In genomic region chr17:37488009-37488604, GRCh38 we compare ENCODE assay signal across 8 cellular contexts. TPM values are rescaled to one million over a fixed set of nuclear protein-coding genes. Genes with fewer than 3 reads are reported as not detected.
DNase-seq lines count a peak whose midpoint lies in the region; ATAC-seq and TF ChIP-seq lines count a peak whose summit lies in the region.

No MANE protein-coding gene starts in this region.

- CTCF ChIA-PET in activated CD8-positive, alpha-beta T cell treated with anti-CD3 and anti-CD28 coated beads for 36 hours (lab: Charles Lee), result interaction anchor here (0.7 to 1.0 kb wide), 3 partner anchors 12 to 96 kb away, joined by 3 read pairs; no protein-coding TSS in a partner anchor

- TF ChIP-seq CTCF in activated CD8-positive, alpha-beta T cell treated with anti-CD3 and anti-CD28 coated beads for 36 hours (IDR thresholded peaks at IDR 0.05), result no peak
- no peak for TF ChIP-seq CTCF in omental fat pad (IDR thresholded peaks at IDR 0.05)

- H3K4me3 Mint-ChIP-seq in activated T-cell treated with anti-CD3 and anti-CD28 coated beads, Interleukin-2, amount 50 U/mL, for 72 hours, result peak overlapping the region; percentile 96 to 97
- peak overlapping the region; percentile 87 for H3K4me3 Mint-ChIP-seq in activated CD8-positive, alpha-beta T cell treated with anti-CD3 and anti-CD28 coated beads for 36 hours

- H3K4me1 Mint-ChIP-seq in activated T-cell treated with anti-CD3 and anti-CD28 coated beads, Interleukin-2, amount 50 U/mL, for 72 hours (ENCODE audit: low read depth), result peaks cover 40% of the 10 kb centered on the region
- H3K4me1 Mint-ChIP-seq in activated CD8-positive, alpha-beta T cell treated with anti-CD3 and anti-CD28 coated beads for 36 hours (ENCODE audit: low read depth), result peaks cover 46% of the 10 kb centered on the region

- POLR2A ChIA-PET in activated CD8-positive, alpha-beta T cell treated with anti-CD3 and anti-CD28 coated beads for 36 hours (lab: Charles Lee), result interaction anchor here (0.7 to 1.0 kb wide), 3 partner anchors 14 to 148 kb away, joined by 3 to 6 read pairs (median 3); no protein-coding TSS in a partner anchor

- peak overlapping the region; percentile 87 for H3K27ac Mint-ChIP-seq in activated T-cell treated with anti-CD3 and anti-CD28 coated beads, Interleukin-2, amount 50 U/mL, for 72 hours
- H3K27ac Mint-ChIP-seq in activated CD8-positive, alpha-beta T cell treated with anti-CD3 and anti-CD28 coated beads for 36 hours, result peak overlapping the region; percentile 92

- intact Hi-C loops in activated CD8-positive, alpha-beta T cell treated with anti-CD3 and anti-CD28 coated beads for 36 hours (cut with micrococcal nuclease), result no loop called here

- peak in 1 of 2 donors; percentile 20 for ATAC-seq in activated T-cell treated with anti-CD3 and anti-CD28 coated beads, Interleukin-2, amount 50 U/mL, for 72 hours (replicated peaks in 1 of 2)
- ATAC-seq in activated CD8-positive, alpha-beta T cell treated with anti-CD3 and anti-CD28 coated beads for 36 hours, result no peak
- ATAC-seq in omental fat pad (ENCODE audit: low FRiP score) (peak; percentile 52), HG03139 (IDR thresholded peaks at IDR 0.05; ENCODE audit: unreplicated experiment) (no peak)

- peaks cover 0 to 2% of the 10 kb centered on the region in 2 donors for H3K36me3 Mint-ChIP-seq in activated T-cell treated with anti-CD3 and anti-CD28 coated beads, Interleukin-2, amount 50 U/mL, for 72 hours (ENCODE audit: insufficient read depth in 2 of 2)
- H3K36me3 Mint-ChIP-seq in activated CD8-positive, alpha-beta T cell treated with anti-CD3 and anti-CD28 coated beads for 36 hours (ENCODE audit: low read depth), result no peaks in the 10 kb centered on the region

- peak in 1 of 2 donors; percentile 18 for DNase-seq in activated T-cell treated with anti-CD3 and anti-CD28 coated beads, Interleukin-2, amount 50 U/mL, for 72 hours
- no peak for DNase-seq in activated T-cell treated with anti-CD3 and anti-CD28 coated beads for 4 hours
- peak; percentile 56 for DNase-seq in NCI-H2227 (lab: John Stamatoyannopoulos, UW; ENCODE audit: unreplicated experiment)
- DNase-seq in activated CD8-positive, alpha-beta T cell treated with anti-CD3 and anti-CD28 coated beads for 36 hours, result no peak
- DNase-seq in foreskin melanocyte, result peak; percentile 97
- DNase-seq in omental fat pad (ENCODE audit: low spot score), result no peak
- DNase-seq in cortex of kidney (lab: John Stamatoyannopoulos, UW), result no peak

- no peaks in the 10 kb centered on the region for H3K27me3 Mint-ChIP-seq in activated T-cell treated with anti-CD3 and anti-CD28 coated beads, Interleukin-2, amount 50 U/mL, for 72 hours (ENCODE audit: low read depth)
- H3K27me3 Mint-ChIP-seq in activated CD8-positive, alpha-beta T cell treated with anti-CD3 and anti-CD28 coated beads for 36 hours, result no peaks in the 10 kb centered on the region

- no peaks in the 10 kb centered on the region for H3K9me3 Mint-ChIP-seq in activated T-cell treated with anti-CD3 and anti-CD28 coated beads, Interleukin-2, amount 50 U/mL, for 72 hours
- no peaks in the 10 kb centered on the region for H3K9me3 Mint-ChIP-seq in activated CD8-positive, alpha-beta T cell treated with anti-CD3 and anti-CD28 coated beads for 36 hours

RNA-seq across cellular contexts. Expression of gene DUSP14, which starts 1.6 kb away (rescaled TPM):
- total RNA-seq in activated T-cell treated with anti-CD3 and anti-CD28 coated beads, Interleukin-2, amount 50 U/mL, for 72 hours, result 10 to 100 TPM; 11.2 to 13.8 TPM
- 10 to 100 TPM; 13.3 to 15.5 TPM for total RNA-seq in activated CD8-positive, alpha-beta T cell treated with anti-CD3 and anti-CD28 coated beads for 36 hours
- total RNA-seq in omental fat pad, result 10 to 100 TPM; 12.6 to 65.7 (median 30.6) TPM

Comparison
In these comparisons a context has a peak if more than half of its experiments do, and no peak if none do; other contexts are left out.
1. DNase-seq: peak in NCI-H2227 (single experiment) and foreskin melanocyte (single experiment); none in activated T-cell treated with anti-CD3 and anti-CD28 coated beads for 4 hours (single experiment), activated CD8-positive, alpha-beta T cell treated with anti-CD3 and anti-CD28 coated beads for 36 hours (single experiment), omental fat pad (single experiment) and cortex of kidney (single experiment).